2 cellular contexts compared by ENCODE assay signal in the genomic region with DNA sequence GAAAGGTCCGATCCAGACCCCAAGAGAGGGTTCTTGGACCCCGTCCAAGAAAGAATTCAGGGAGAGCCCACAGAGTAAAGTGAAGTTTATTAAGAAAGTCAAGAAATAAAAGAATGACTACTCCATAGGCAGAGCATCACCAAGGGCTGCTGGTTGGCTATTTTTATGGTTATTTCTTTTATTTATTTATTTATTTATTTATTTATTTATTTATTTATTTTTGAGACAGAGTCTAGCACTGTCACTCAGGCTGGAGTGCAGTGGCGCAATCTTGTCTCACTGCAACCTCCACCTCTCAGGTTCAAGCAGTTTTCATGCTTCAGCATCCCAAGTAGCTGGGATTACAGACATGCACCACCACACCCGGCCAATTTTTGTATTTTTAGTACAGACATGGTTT. TPM values are rescaled to one million over a fixed set of nuclear protein-coding genes. Genes with fewer than 3 reads are reported as not detected.
"Had no signal": no experiment of that assay in that cellular context is flagged by ENCODE, and none has a peak within 500 bp of the region (broad histone marks: within the 10 kb centered on the region; RNA-seq: fewer than 3 reads in every experiment).

No MANE protein-coding gene starts in this region.

RNA-seq across cellular contexts. Expression of a gene that starts 9.7 kb away (rescaled TPM):
- total RNA-seq: M059J, MCF 10A had no signal

RNA-seq across cellular contexts. Expression of a gene that starts 31.4 kb away (rescaled TPM):
- total RNA-seq: M059J, MCF 10A had no signal
